In the genomic region with DNA sequence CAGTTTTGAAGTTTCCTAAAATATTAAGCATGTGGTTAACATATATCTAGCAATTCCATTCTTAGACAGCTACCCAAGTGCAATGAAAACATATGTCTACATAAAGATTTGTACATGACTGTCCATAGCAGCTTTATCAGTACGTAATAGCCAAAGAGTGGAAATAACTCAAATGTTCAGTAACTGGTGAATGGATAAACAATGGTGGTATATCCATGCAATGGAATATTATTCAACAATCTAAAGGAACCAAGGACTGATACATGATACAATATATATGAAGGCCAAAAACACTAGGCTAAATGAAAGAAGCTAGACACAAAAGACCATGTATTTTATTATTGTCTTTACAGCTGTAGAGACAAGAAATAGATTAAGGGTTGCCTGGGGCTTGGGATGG, we compare ENCODE assay signal across 26 cellular contexts.
"Had no signal": no experiment of that assay in that cellular context is flagged by ENCODE, and none has a peak within 500 bp of the region (broad histone marks: within the 10 kb centered on the region; RNA-seq: fewer than 3 reads in every experiment).

No MANE protein-coding gene starts in this region.

- ATAC-seq: stimulated activated effector memory CD8-positive, alpha-beta T cell treated with anti-CD3 and anti-CD28 coated beads, Interleukin-12 subunit alpha, Interleukin-12 subunit beta, amount 100 ng/mL, for 72 hours; stimulated activated memory B cell treated with anti-CD40 and anti-IgM and Interleukin-4, amounts not matched to agents 10 μg/mL and 1 μg/mL and 100 μg/mL, for 72 hours; stimulated activated naive B cell treated with anti-CD40 and anti-IgM and Interleukin-4, amounts not matched to agents 10 μg/mL and 1 μg/mL and 100 μg/mL, for 72 hours; stimulated activated naive CD8-positive, alpha-beta T cell treated with anti-CD3 and anti-CD28 coated beads, Interleukin-15, amount 100 ng/mL, for 72 hours; stimulated activated naive CD8-positive, alpha-beta T cell treated with anti-CD3 and anti-CD28 coated beads, Interleukin-15, Interleukin-2, amounts not matched to agents 100 U/mL and 50 U/mL, for 24 hours; upper lobe of right lung had no signal

- H3K9me3 ChIP-seq: stomach, suprapubic skin, testis, thoracic aorta, thyroid gland, tibial artery, tibial nerve, transverse colon, upper lobe of left lung, upper lobe of right lung, uterus, vagina had no signal

- H3K27me3 ChIP-seq: stomach, suprapubic skin, testis, thyroid gland, tibial artery, tibial nerve, transverse colon, upper lobe of left lung, upper lobe of right lung, uterus, vagina had no signal

- H3K4me1 ChIP-seq: stomach, suprapubic skin, testis, thyroid gland, tibial artery, tibial nerve, transverse colon, upper lobe of left lung, upper lobe of right lung, uterus, vagina had no signal

- H3K4me3 ChIP-seq: stomach, suprapubic skin, testis, thoracic aorta, thyroid gland, tibial artery, tibial nerve, transverse colon, upper lobe of left lung, upper lobe of right lung, uterus, vagina had no signal

- DNase-seq: stimulated activated CD4-positive, alpha-beta T cell treated with anti-CD3 and anti-CD28 coated beads, Interleukin-2, amount 100 ng/mL, for 48 hours; stimulated activated CD4-positive, alpha-beta T cell treated with anti-CD3 and anti-CD28 coated beads, Interleukin-4, amount 100 ng/mL, for 1 hour; stimulated activated CD4-positive, alpha-beta T cell treated with anti-CD3 and anti-CD28 coated beads, Interleukin-4, amount 100 ng/mL, for 24 hours; stimulated activated CD4-positive, alpha-beta T cell treated with anti-CD3 and anti-CD28 coated beads, Interleukin-4, amount 100 ng/mL, for 4 hours; stimulated activated CD8-positive, alpha-beta memory T cell treated with anti-CD3 and anti-CD28 coated beads, Interleukin-4, amount 100 ng/mL, for 48 hours; stimulated activated naive B cell treated with anti-CD40 and anti-IgM and Interleukin-4, amounts not matched to agents 10 μg/mL and 1 μg/mL and 100 μg/mL, for 72 hours; stimulated activated naive CD4-positive, alpha-beta T cell; stimulated activated naive CD4-positive, alpha-beta T cell treated with Interleukin-2 at 50 U/mL for 16 hours; stimulated activated naive CD8-positive, alpha-beta T cell treated with anti-CD3 and anti-CD28 coated beads, Interleukin-15, amount 100 ng/mL, for 72 hours; stimulated activated naive CD8-positive, alpha-beta T cell treated with anti-CD3 and anti-CD28 coated beads, Interleukin-15, Interleukin-2, amounts not matched to agents 100 U/mL and 50 U/mL, for 24 hours; stomach; substantia nigra; testis; tibial artery; transverse colon; trophoblast cell; upper lobe of left lung; upper lobe of right lung; uterus had no signal

- H3K27ac ChIP-seq: stomach, suprapubic skin, testis, thoracic aorta, thyroid gland, tibial artery, tibial nerve, transverse colon, upper lobe of left lung, upper lobe of right lung, uterus, vagina had no signal

- H3K36me3 ChIP-seq: stomach, suprapubic skin, thoracic aorta, thyroid gland, tibial artery, tibial nerve, transverse colon, upper lobe of left lung, upper lobe of right lung, uterus, vagina had no signal
